In genomic region chr19:58002384-58003152, GRCh38 we compare ENCODE assay signal across 8 cellular contexts. TPM values are rescaled to one million over a fixed set of nuclear protein-coding genes. Genes with fewer than 3 reads are reported as not detected.
DNase-seq lines count a peak whose midpoint lies in the region; ATAC-seq and TF ChIP-seq lines count a peak whose summit lies in the region.

ZNF606 (minus strand) TSS chr19:58002820; CDS start chr19:58001319, 1,501 bp downstream.

- H3K4me1 Mint-ChIP-seq in activated CD4-positive, alpha-beta T cell treated with anti-CD3 and anti-CD28 coated beads, Interleukin-2, amount 10 ng/mL, durations not matched to agents 7 days and 5 days = peaks cover 31% of the 10 kb centered on the region

- H3K36me3 Mint-ChIP-seq in activated CD4-positive, alpha-beta T cell treated with anti-CD3 and anti-CD28 coated beads, Interleukin-2, amount 10 ng/mL, durations not matched to agents 7 days and 5 days (ENCODE audit: low read depth) = peaks cover 90% of the 10 kb centered on the region

- POLR2A ChIA-PET in A673 (lab: Charles Lee; ENCODE audit: low non-redundant PET) = interaction anchor here (0.6 kb wide), 2 partner anchors 56 to 652 kb away, joined by 4 read pairs; partner anchors contain the start of gene ZNF135
- POLR2A ChIA-PET in activated CD4-positive, alpha-beta T cell treated with anti-CD3 and anti-CD28 coated beads, Interleukin-2, amount 10 ng/mL, durations not matched to agents 7 days and 5 days (lab: Charles Lee) = interaction anchor here (0.6 kb wide), 1 partner anchor 54 kb away, joined by 3 read pairs; no protein-coding TSS in a partner anchor

- peaks cover 3% of the 10 kb centered on the region for H3K4me1 ChIP-seq in A673 (ENCODE audit: insufficient read depth, low read length, poor library complexity, severe bottlenecking)
- peaks cover 0 to 31% of the 10 kb centered on the region in 2 donors for H3K4me1 ChIP-seq in left lung

- H3K27ac ChIP-seq in A673 (ENCODE audit: low read depth, low read length, poor library complexity, severe bottlenecking) (peak within 1 kb of the TSS; percentile 95), left lung (peak within 1 kb of the TSS; percentile 86 to 91)

- H3K4me3 ChIP-seq in A673 (ENCODE audit: low read depth, low read length, poor library complexity, severe bottlenecking) (peak within 1 kb of the TSS; percentile 89), left lung (peak within 1 kb of the TSS; percentile 67 to 89)

- intact Hi-C loops in A673 (cut with micrococcal nuclease; ENCODE audit: unreplicated experiment) = no loop called here
- intact Hi-C loops in left lung (cut with DNase I) = no loop called here

- H3K36me3 ChIP-seq in A673 (ENCODE audit: insufficient read depth, low read length, poor library complexity, severe bottlenecking) = peaks cover 62% of the 10 kb centered on the region
- peaks cover 0 to 66% of the 10 kb centered on the region in 2 donors for H3K36me3 ChIP-seq in left lung

- peak within 1 kb of the TSS; percentile 93 for H3K27ac Mint-ChIP-seq in activated CD4-positive, alpha-beta T cell treated with anti-CD3 and anti-CD28 coated beads, Interleukin-2, amount 10 ng/mL, durations not matched to agents 7 days and 5 days

- CTCF ChIA-PET in A673 (lab: Charles Lee) = no interaction called here
- CTCF ChIA-PET in activated CD4-positive, alpha-beta T cell treated with anti-CD3 and anti-CD28 coated beads, Interleukin-2, amount 10 ng/mL, durations not matched to agents 7 days and 5 days (lab: Charles Lee) = interaction anchor here (1.0 to 3.5 kb wide), 3 partner anchors 10 to 63 kb away, joined by 3 to 20 read pairs (median 3); no protein-coding TSS in a partner anchor

- ATAC-seq in GM18861 (IDR thresholded peaks at IDR 0.05; ENCODE audit: unreplicated experiment) (peak; percentile 93), HG03097 (IDR thresholded peaks at IDR 0.05; ENCODE audit: low FRiP score, unreplicated experiment) (peak; percentile 95), left lung (peak; percentile 100)

- peak within 1 kb of the TSS; percentile 80 for H3K4me3 Mint-ChIP-seq in activated CD4-positive, alpha-beta T cell treated with anti-CD3 and anti-CD28 coated beads, Interleukin-2, amount 10 ng/mL, durations not matched to agents 7 days and 5 days

- H3K9me3 ChIP-seq in A673 (ENCODE audit: low read depth, low read length, poor library complexity, severe bottlenecking) = peaks cover 59% of the 10 kb centered on the region
- peaks cover 0 to 75% of the 10 kb centered on the region in 2 donors for H3K9me3 ChIP-seq in left lung

- peaks cover 59% of the 10 kb centered on the region for H3K9me3 Mint-ChIP-seq in activated CD4-positive, alpha-beta T cell treated with anti-CD3 and anti-CD28 coated beads, Interleukin-2, amount 10 ng/mL, durations not matched to agents 7 days and 5 days

- DNase-seq in A673 (ENCODE audit: low spot score) (peak; percentile 92), NCI-H226 (peak; percentile 95), dedifferentiated amniotic fluid mesenchymal stem cell (ENCODE audit: extremely low spot score) (peak; percentile 63), left lung (peak; percentile 89 to 97)
- DNase-seq in activated CD4-positive, alpha-beta T cell treated with anti-CD3 and anti-CD28 coated beads, Interleukin-2, amount 10 ng/mL, durations not matched to agents 7 days and 5 days = peak; percentile 86
- DNase-seq in stimulated activated CD4-positive, alpha-beta T cell treated with anti-CD3 and anti-CD28 coated beads, Interleukin-2, amount 100 ng/mL, for 24 hours = peak; percentile 83 to 84

- no TSS peak for BruUV-seq in A673 (replicated peaks; lab: Mats Ljungman, UMichigan)

- no peak for TF ChIP-seq CTCF in A673 (conservative IDR thresholded peaks at IDR 0.05; ENCODE audit: low read depth, low read length)
- TF ChIP-seq CTCF in left lung (IDR thresholded peaks at IDR 0.05) = no peak

- no peaks in the 10 kb centered on the region for H3K27me3 Mint-ChIP-seq in activated CD4-positive, alpha-beta T cell treated with anti-CD3 and anti-CD28 coated beads, Interleukin-2, amount 10 ng/mL, durations not matched to agents 7 days and 5 days

- H3K27me3 ChIP-seq in A673 (replicated peaks; ENCODE audit: insufficient read depth, low read depth, low read length, poor library complexity) (no peaks in the 10 kb centered on the region), left lung (no peaks in the 10 kb centered on the region)

RNA-seq across cellular contexts. Expression of gene ZNF606, which starts in this region (rescaled TPM):
- total RNA-seq in A673 (2021) = 16.7 and 17.8 TPM in 2 replicates
- 10 to 100 TPM; 11.1 to 15.3 TPM for total RNA-seq in activated CD4-positive, alpha-beta T cell treated with anti-CD3 and anti-CD28 coated beads, Interleukin-2, amount 10 ng/mL, durations not matched to agents 7 days and 5 days
- 10 to 100 TPM; 11.4 to 13.3 TPM for total RNA-seq in left lung

Comparison
In these comparisons a context has a peak if more than half of its experiments do, and no peak if none do; other contexts are left out.
1. Peak in every context shown above with its lines: DNase-seq, ATAC-seq, H3K4me3 ChIP-seq and H3K27ac ChIP-seq.